Comparison of ENCODE assay signal across 1 cellular context in genomic region chr22:20786536-20786979, GRCh38.
A peak's percentile ranks its signal among the peaks of the same experiment; 100 is the strongest.
TF ChIP-seq lines count a peak whose summit lies in the region.

No MANE protein-coding gene starts in this region.

TF ChIP-seq in K562, 482 proteins besides CTCF, POLR2A, EP300 and RAD21:
- TF ChIP-seq POLR2G (IDR thresholded peaks at IDR 0.05; ENCODE audit: low read depth, low read length): peak; percentile 44; the same call in 1 of the 2 replicates
- peak in 1 of 2 experiments; percentile 50; a peak in 1 of 4 replicates for TF ChIP-seq TEAD1 (CRISPR knock-in tag; IDR thresholded peaks at IDR 0.05)
- TF ChIP-seq ZBTB1 (CRISPR knock-in tag; IDR thresholded peaks at IDR 0.05; ENCODE audit: borderline replicate concordance, low read depth): no peak
- no peak for TF ChIP-seq BRF2 (IDR thresholded peaks at IDR 0.05; ENCODE audit: borderline replicate concordance, insufficient read depth, insufficient read length)
- no peak for TF ChIP-seq TCF3 (CRISPR knock-in tag; IDR thresholded peaks at IDR 0.05)
- TF ChIP-seq ZC3H4 (CRISPR knock-in tag; IDR thresholded peaks at IDR 0.05; ENCODE audit: borderline replicate concordance): no peak
- no peak for TF ChIP-seq MEF2D (tag; conservative IDR thresholded peaks at IDR 0.05; ENCODE audit: low read depth)
- peak in 1 of 2 experiments; percentile 65; a peak in 1 of 3 replicates for TF ChIP-seq CBX3 (IDR thresholded peaks at IDR 0.05; ENCODE audit: borderline replicate concordance in 1 of 2, low read length in 2 of 2)
- TF ChIP-seq HOXB6 (CRISPR knock-in tag; IDR thresholded peaks at IDR 0.05; ENCODE audit: borderline replicate concordance): no peak
- peak; percentile 44; the same call in 1 of the 2 replicates for TF ChIP-seq USF1 (CRISPR knock-in tag; IDR thresholded peaks at IDR 0.05)
- no peak for TF ChIP-seq ESRRA (IDR thresholded peaks at IDR 0.05; ENCODE audit: borderline replicate concordance, low read depth)
- TF ChIP-seq HNRNPLL (IDR thresholded peaks at IDR 0.05; ENCODE audit: low read depth, low read length, poor library complexity, severe bottlenecking): peak; percentile 3
- no peak for TF ChIP-seq TRIM25 (IDR thresholded peaks at IDR 0.05; ENCODE audit: borderline replicate concordance)
- TF ChIP-seq ZNF282 (CRISPR knock-in tag; IDR thresholded peaks at IDR 0.05): no peak
- TF ChIP-seq WHSC1 (IDR thresholded peaks at IDR 0.05; ENCODE audit: low read length): peak; percentile 24
- no peak for TF ChIP-seq TAL1 (IDR thresholded peaks at IDR 0.05)
- TF ChIP-seq ZNF143 (CRISPR knock-in tag; IDR thresholded peaks at IDR 0.05): peak; percentile 55
- TF ChIP-seq TEAD4 (IDR thresholded peaks at IDR 0.05; ENCODE audit: low read length): no peak
- TF ChIP-seq TEAD4 (CRISPR knock-in tag; IDR thresholded peaks at IDR 0.05; ENCODE audit: borderline replicate concordance): 0 out of 2 replicates have a peak, but pooled peaks have one; percentile 12
- TF ChIP-seq TAF7 (tag; IDR thresholded peaks at IDR 0.05): no peak
- peak; percentile 41 for TF ChIP-seq SETDB1 (IDR thresholded peaks at IDR 0.05; ENCODE audit: low read length)
- peak; percentile 27; the same call in 1 of the 2 replicates for TF ChIP-seq ARID4B (CRISPR knock-in tag; IDR thresholded peaks at IDR 0.05)
- TF ChIP-seq NR2C2 (CRISPR knock-in tag; IDR thresholded peaks at IDR 0.05): no peak
- TF ChIP-seq NR2C2 (tag; IDR thresholded peaks at IDR 0.05): no peak
- 0 out of 2 replicates have a peak, but pooled peaks have one; percentile 9 for TF ChIP-seq MECOM (CRISPR knock-in tag; IDR thresholded peaks at IDR 0.05)
- TF ChIP-seq MAX (CRISPR knock-in tag; IDR thresholded peaks at IDR 0.05): peak; percentile 41
- TF ChIP-seq JUN (IDR thresholded peaks at IDR 0.05; ENCODE audit: borderline replicate concordance, low read depth, low read length): no peak
- peak; percentile 40; the same call in 1 of the 2 replicates for TF ChIP-seq JUN (CRISPR knock-in tag; IDR thresholded peaks at IDR 0.05; ENCODE audit: borderline replicate concordance)
